20 cellular contexts compared by ENCODE assay signal in genomic region chr11:27679136-27680015, GRCh38. TPM values are rescaled to one million over a fixed set of nuclear protein-coding genes. Genes with fewer than 3 reads are reported as not detected.
"Had no signal": no experiment of that assay in that cellular context is flagged by ENCODE, and none has a peak within 500 bp of the region (broad histone marks: within the 10 kb centered on the region; RNA-seq: fewer than 3 reads in every experiment).

No MANE protein-coding gene starts in this region.

- H3K27me3 Mint-ChIP-seq: activated CD8-positive, alpha-beta memory T cell treated with anti-CD3 and anti-CD28 coated beads, Interleukin-2, amount 10 ng/mL, durations not matched to agents 7 days and 5 days; activated naive CD8-positive, alpha-beta T cell; activated T-cell treated with anti-CD3 and anti-CD28 coated beads, Interleukin-2, amount 50 U/mL, for 24 hours; natural killer cell treated with Interleukin-12 subunit alpha and Interleukin-12 subunit beta and Interleukin-15 and Interleukin-18, amount 100 ng/mL, for 72 hours; progenitor cell of endocrine pancreas had no signal

- ATAC-seq: activated CD8-positive, alpha-beta memory T cell treated with anti-CD3 and anti-CD28 coated beads, Interleukin-2, amount 10 ng/mL, durations not matched to agents 7 days and 5 days; left lobe of liver; natural killer cell treated with Interleukin-12 subunit alpha and Interleukin-12 subunit beta and Interleukin-15 and Interleukin-18, amount 100 ng/mL, for 72 hours; sciatic nerve had no signal

- H3K36me3 ChIP-seq: esophagus squamous epithelium, spleen, transverse colon had no signal

- H3K4me1 ChIP-seq: spleen, transverse colon had no signal

- H3K36me3 Mint-ChIP-seq: activated CD8-positive, alpha-beta memory T cell treated with anti-CD3 and anti-CD28 coated beads, Interleukin-2, amount 10 ng/mL, durations not matched to agents 7 days and 5 days; natural killer cell treated with Interleukin-12 subunit alpha and Interleukin-12 subunit beta and Interleukin-15 and Interleukin-18, amount 100 ng/mL, for 72 hours had no signal

- DNase-seq: activated CD4-positive, CD25-positive, alpha-beta regulatory T cell; activated CD8-positive, alpha-beta memory T cell treated with anti-CD3 and anti-CD28 coated beads, Interleukin-2, amount 10 ng/mL, durations not matched to agents 7 days and 5 days; activated effector memory CD4-positive, alpha-beta T cell treated with Interleukin-2 at 50 U/mL for 16 hours; activated T-cell treated with anti-CD3 and anti-CD28 coated beads, Interleukin-2, amount 50 U/mL, for 24 hours; cerebellar nuclear complex; esophagus squamous epithelium; foreskin melanocyte; head of caudate nucleus; nucleus accumbens; spleen; stimulated activated CD4-positive, alpha-beta T cell treated with anti-CD3 and anti-CD28 coated beads, Interleukin-1b, Interleukin-23, amount 100 ng/mL, for 48 hours; stimulated activated naive CD4-positive, alpha-beta T cell; substantia nigra; T-helper 2 cell; transverse colon had no signal

- H3K27ac ChIP-seq: esophagus squamous epithelium, spleen, transverse colon had no signal

- H3K4me3 Mint-ChIP-seq: activated CD8-positive, alpha-beta memory T cell treated with anti-CD3 and anti-CD28 coated beads, Interleukin-2, amount 10 ng/mL, durations not matched to agents 7 days and 5 days; activated naive CD8-positive, alpha-beta T cell; activated T-cell treated with anti-CD3 and anti-CD28 coated beads, Interleukin-2, amount 50 U/mL, for 24 hours; natural killer cell treated with Interleukin-12 subunit alpha and Interleukin-12 subunit beta and Interleukin-15 and Interleukin-18, amount 100 ng/mL, for 72 hours had no signal

- H3K9me3 ChIP-seq: esophagus squamous epithelium, transverse colon had no signal

- H3K4me1 Mint-ChIP-seq: activated CD8-positive, alpha-beta memory T cell treated with anti-CD3 and anti-CD28 coated beads, Interleukin-2, amount 10 ng/mL, durations not matched to agents 7 days and 5 days had no signal

- H3K27me3 ChIP-seq: esophagus squamous epithelium, spleen, transverse colon had no signal

- H3K27ac Mint-ChIP-seq: activated CD8-positive, alpha-beta memory T cell treated with anti-CD3 and anti-CD28 coated beads, Interleukin-2, amount 10 ng/mL, durations not matched to agents 7 days and 5 days; activated naive CD8-positive, alpha-beta T cell; activated T-cell treated with anti-CD3 and anti-CD28 coated beads, Interleukin-2, amount 50 U/mL, for 24 hours; natural killer cell treated with Interleukin-12 subunit alpha and Interleukin-12 subunit beta and Interleukin-15 and Interleukin-18, amount 100 ng/mL, for 72 hours; progenitor cell of endocrine pancreas had no signal

- H3K4me3 ChIP-seq: esophagus squamous epithelium, spleen, transverse colon had no signal

RNA-seq across cellular contexts. Expression of gene BDNF, which starts 20.9 kb away (rescaled TPM):
- total RNA-seq: activated CD8-positive, alpha-beta memory T cell treated with anti-CD3 and anti-CD28 coated beads, Interleukin-2, amount 10 ng/mL, durations not matched to agents 7 days and 5 days; natural killer cell treated with Interleukin-12 subunit alpha and Interleukin-12 subunit beta and Interleukin-15 and Interleukin-18, amount 100 ng/mL, for 72 hours had no signal
